9 cellular contexts compared by ENCODE assay signal in genomic region chr17:49924589-49924988, GRCh38. TPM values are rescaled to one million over a fixed set of nuclear protein-coding genes. Genes with fewer than 3 reads are reported as not detected.
"Had no signal": no experiment of that assay in that cellular context is flagged by ENCODE, and none has a peak within 500 bp of the region (broad histone marks: within the 10 kb centered on the region; RNA-seq: fewer than 3 reads in every experiment).

No MANE protein-coding gene starts in this region.

- H3K4me3 Mint-ChIP-seq: GM23338, H9, HFFc6, IgD-negative memory B cell had no signal

- H3K4me2 ChIP-seq: GM23338 had no signal

- H3K27ac ChIP-seq: HL-60 had no signal

- H2AFZ ChIP-seq: GM23338 had no signal

- FAIRE-seq: H1, H54, HepG2 had no signal

- H3K4me3 ChIP-seq: GM23338 had no signal

- ATAC-seq: GM23338, HepG2 had no signal

- DNase-seq: H9, HCEC 1CT, HFFc6 had no signal

- H3K27ac Mint-ChIP-seq: GM23338, H9, HFFc6, IgD-negative memory B cell had no signal

- H3K36me3 Mint-ChIP-seq: IgD-negative memory B cell had no signal

- H3K9me3 Mint-ChIP-seq: GM23338, H9, HFFc6, IgD-negative memory B cell had no signal

RNA-seq across cellular contexts. Expression of gene DLX4, which starts 44.4 kb away (rescaled TPM):
- total RNA-seq: HFFc6 had no signal
- polyA plus RNA-seq: IgD-negative memory B cell had no signal
